In genomic region chr18:69216390-69216789, GRCh38 we compare ENCODE assay signal across 18 cellular contexts.
DNase-seq lines count a peak whose midpoint lies in the region; ATAC-seq and TF ChIP-seq lines count a peak whose summit lies in the region.
"Had no signal": no experiment of that assay in that cellular context is flagged by ENCODE, and none has a peak within 500 bp of the region (broad histone marks: within the 10 kb centered on the region; RNA-seq: fewer than 3 reads in every experiment).

No MANE protein-coding gene starts in this region.

- H3K4me3 Mint-ChIP-seq in neural progenitor cell: no peak overlapping the region

- H3K4me1 Mint-ChIP-seq in neural progenitor cell: no peaks in the 10 kb centered on the region

- no peaks in the 10 kb centered on the region for H3K36me3 ChIP-seq in neural progenitor cell
- H3K36me3 ChIP-seq: ascending aorta, BLaER1, stomach, uterus had no signal

- no peaks in the 10 kb centered on the region for H3K79me2 ChIP-seq in neural progenitor cell (ENCODE audit: low read depth)
- H3K79me2 ChIP-seq: hepatocyte had no signal

- no peaks in the 10 kb centered on the region for H3K9me3 ChIP-seq in neural progenitor cell (ENCODE audit: low read depth)
- H3K9me3 ChIP-seq: ascending aorta, BLaER1, stomach, uterus had no signal

- H3K27ac Mint-ChIP-seq in neural progenitor cell: no peak overlapping the region

- DNase-seq in NCI-H2171 treated with DMSO at 0.1 percent for 48 hours (lab: John Stamatoyannopoulos, UW) (peak; percentile 62), NCI-H2171 (lab: John Stamatoyannopoulos, UW) (no peak), NCI-H510A (lab: John Stamatoyannopoulos, UW) (peak; percentile 5), SHP77 treated with DMSO at 0.1 percent for 48 hours (lab: John Stamatoyannopoulos, UW) (peak; percentile 51), neural progenitor cell (ENCODE audit: low spot score) (no peak), NCI-H1048 (lab: John Stamatoyannopoulos, UW) (no peak)
- DNase-seq in stimulated activated CD4-positive, alpha-beta T cell treated with anti-CD3 and anti-CD28 coated beads, Interleukin-15, amount 100 ng/mL, for 24 hours: no peak
- DNase-seq: activated gamma-delta T cell treated with Interleukin-2 at 50 U/mL for 16 hours; DMS153; mesenchymal stem cell; NK-92 treated with Interleukin-12 subunit alpha and Interleukin-12 subunit beta, amount 100 ng/mL, for 24 hours; stomach; T-helper 2 cell; uterus had no signal

- no peaks in the 10 kb centered on the region for H3F3A ChIP-seq in neural progenitor cell (ENCODE audit: low read depth)

- no peaks in the 10 kb centered on the region for H3K4me1 ChIP-seq in neural progenitor cell
- H3K4me1 ChIP-seq: ascending aorta, BLaER1, stomach, uterus had no signal

- TF ChIP-seq CTCF in neural progenitor cell (IDR thresholded peaks at IDR 0.05): no peak

- no peak overlapping the region for H3K27ac ChIP-seq in neural progenitor cell
- H3K27ac ChIP-seq: ascending aorta, BLaER1, hepatocyte, stomach, uterus had no signal

- H3K4me3 ChIP-seq in neural progenitor cell: no peak overlapping the region
- H3K4me3 ChIP-seq: ascending aorta, BLaER1, hepatocyte, stomach, uterus had no signal

- ATAC-seq in GM18498 (IDR thresholded peaks at IDR 0.05; ENCODE audit: unreplicated experiment): no peak

- no peaks in the 10 kb centered on the region for H3K9me3 Mint-ChIP-seq in neural progenitor cell

- H4K20me1 ChIP-seq in neural progenitor cell (ENCODE audit: low read depth): no peaks in the 10 kb centered on the region
- H4K20me1 ChIP-seq: BLaER1 had no signal

- peak overlapping the region; percentile 44 for H2AFZ ChIP-seq in neural progenitor cell (replicated peaks)
- H2AFZ ChIP-seq: hepatocyte had no signal

- no peaks in the 10 kb centered on the region for H3K27me3 ChIP-seq in neural progenitor cell
- H3K27me3 ChIP-seq: ascending aorta, BLaER1, hepatocyte, stomach, uterus had no signal

- H3K27me3 Mint-ChIP-seq in neural progenitor cell (ENCODE audit: insufficient read depth, low read depth): no peaks in the 10 kb centered on the region

- H3K36me3 Mint-ChIP-seq in neural progenitor cell: no peaks in the 10 kb centered on the region

- no peak overlapping the region for H3K9ac ChIP-seq in neural progenitor cell
- H3K9ac ChIP-seq: BLaER1 had no signal

- no peak overlapping the region for H3K4me2 ChIP-seq in neural progenitor cell
- H3K4me2 ChIP-seq: BLaER1, hepatocyte had no signal

Comparison
In these comparisons a context has a peak if more than half of its experiments do, and no peak if none do; other contexts are left out.
1. DNase-seq: peak in NCI-H2171 treated with DMSO at 0.1 percent for 48 hours (single experiment), NCI-H510A (single experiment) and SHP77 treated with DMSO at 0.1 percent for 48 hours (single experiment); none in NCI-H2171 (single experiment), neural progenitor cell (single experiment), stimulated activated CD4-positive, alpha-beta T cell treated with anti-CD3 and anti-CD28 coated beads, Interleukin-15, amount 100 ng/mL, for 24 hours (single experiment) and NCI-H1048 (single experiment).